Comparison of ENCODE assay signal across 29 cellular contexts in the genomic region with DNA sequence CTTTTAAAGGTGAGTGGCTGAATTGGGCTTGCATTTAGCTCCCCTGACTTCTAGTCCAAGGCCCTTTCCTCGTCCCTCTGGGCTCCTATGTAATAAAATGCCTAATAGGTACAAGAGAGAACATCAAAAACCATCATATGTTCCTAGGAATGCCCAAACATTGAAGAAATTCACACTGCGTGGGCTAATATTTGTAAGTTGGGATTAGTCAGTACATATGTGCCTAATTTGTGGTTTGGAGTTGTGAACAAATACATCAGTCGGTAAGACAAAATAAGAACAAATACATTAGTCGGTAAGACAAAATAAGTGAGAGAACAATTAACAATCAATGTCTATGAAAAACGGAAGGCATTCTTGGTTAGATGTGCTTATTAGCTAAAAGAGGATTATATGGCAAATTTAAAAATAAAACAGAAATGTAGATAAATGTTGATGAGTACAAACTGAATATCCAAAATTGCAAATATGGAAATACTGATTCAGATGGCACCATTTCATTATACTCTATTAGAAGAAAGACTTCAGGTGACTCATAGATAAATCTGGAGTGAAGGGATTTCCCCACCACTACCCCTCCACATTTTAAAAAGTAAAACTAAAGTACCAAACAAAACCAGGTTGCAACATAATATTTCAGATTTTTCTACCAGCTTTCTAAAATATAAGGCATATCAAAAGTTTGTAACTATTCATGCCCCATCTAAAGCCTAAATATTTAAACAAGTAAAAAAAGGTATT.
A peak's percentile ranks its signal among the peaks of the same experiment; 100 is the strongest.
DNase-seq lines count a peak whose midpoint lies in the region; FAIRE-seq and TF ChIP-seq lines count a peak whose summit lies in the region.
"Had no signal": no experiment of that assay in that cellular context is flagged by ENCODE, and none has a peak within 500 bp of the region (broad histone marks: within the 10 kb centered on the region; RNA-seq: fewer than 3 reads in every experiment).

No MANE protein-coding gene starts in this region.

- intact Hi-C loops in activated CD4-positive, alpha-beta memory T cell treated with anti-CD3 and anti-CD28 coated beads for 36 hours (cut with micrococcal nuclease), result loop anchor here (1.0 kb wide), 1 partner anchor 317 kb away; no protein-coding TSS in a partner anchor

- CTCF ChIA-PET in activated CD4-positive, alpha-beta memory T cell treated with anti-CD3 and anti-CD28 coated beads for 36 hours (lab: Charles Lee), result no interaction called here
- CTCF ChIA-PET in activated CD4-positive, alpha-beta memory T cell treated with anti-CD3 and anti-CD28 coated beads, Interleukin-2, amount 10 ng/mL, durations not matched to agents 7 days and 5 days (lab: Charles Lee), result no interaction called here

- peak overlapping the region; percentile 93 for H3K4me2 ChIP-seq in OCI-LY3 (ENCODE audit: low read length)
- H3K4me2 ChIP-seq: hepatocyte had no signal

- H3K4me1 ChIP-seq in OCI-LY3 (ENCODE audit: low read length), result peaks cover 44% of the 10 kb centered on the region
- H3K4me1 ChIP-seq: BE2C had no signal

- H3K27me3 ChIP-seq in OCI-LY3 (ENCODE audit: low read depth, low read length), result no peaks in the 10 kb centered on the region
- H3K27me3 ChIP-seq: BE2C, hepatocyte, ovary, right atrium auricular region, spleen had no signal

- no peaks in the 10 kb centered on the region for H3K27me3 Mint-ChIP-seq in activated CD4-positive, alpha-beta memory T cell treated with anti-CD3 and anti-CD28 coated beads for 36 hours
- no peaks in the 10 kb centered on the region for H3K27me3 Mint-ChIP-seq in activated CD4-positive, alpha-beta memory T cell treated with anti-CD3 and anti-CD28 coated beads, Interleukin-2, amount 10 ng/mL, durations not matched to agents 7 days and 5 days
- H3K27me3 Mint-ChIP-seq in osteocyte (ENCODE audit: unreplicated experiment), result no peaks in the 10 kb centered on the region
- H3K27me3 Mint-ChIP-seq: central memory CD8-positive, alpha-beta T cell; naive thymus-derived CD4-positive, alpha-beta T cell had no signal

- TF ChIP-seq CTCF in OCI-LY3 (IDR thresholded peaks at IDR 0.05; ENCODE audit: low read depth, low read length), result no peak
- no peak for TF ChIP-seq CTCF in osteocyte (IDR thresholded peaks at IDR 0.05)

- peak overlapping the region; percentile 88 for H3K27ac ChIP-seq in OCI-LY3 (ENCODE audit: low read length)
- H3K27ac ChIP-seq: hepatocyte, ovary, right atrium auricular region, SK-N-MC, VCaP had no signal

- H4K20me1 ChIP-seq in OCI-LY3 (ENCODE audit: insufficient read depth, low read length), result no peaks in the 10 kb centered on the region

- H3K79me2 ChIP-seq in OCI-LY3 (ENCODE audit: low read length), result no peaks in the 10 kb centered on the region
- H3K79me2 ChIP-seq: hepatocyte had no signal

- peak overlapping the region; percentile 6 for H3K4me3 Mint-ChIP-seq in activated CD4-positive, alpha-beta memory T cell treated with anti-CD3 and anti-CD28 coated beads for 36 hours
- H3K4me3 Mint-ChIP-seq in activated CD4-positive, alpha-beta memory T cell treated with anti-CD3 and anti-CD28 coated beads, Interleukin-2, amount 10 ng/mL, durations not matched to agents 7 days and 5 days, result no peak overlapping the region
- H3K4me3 Mint-ChIP-seq in osteocyte (ENCODE audit: unreplicated experiment), result no peak overlapping the region
- H3K4me3 Mint-ChIP-seq: central memory CD8-positive, alpha-beta T cell; immature natural killer cell; naive thymus-derived CD4-positive, alpha-beta T cell had no signal

- H3K36me3 Mint-ChIP-seq in activated CD4-positive, alpha-beta memory T cell treated with anti-CD3 and anti-CD28 coated beads for 36 hours, result peaks cover 2% of the 10 kb centered on the region
- peaks cover 22% of the 10 kb centered on the region for H3K36me3 Mint-ChIP-seq in activated CD4-positive, alpha-beta memory T cell treated with anti-CD3 and anti-CD28 coated beads, Interleukin-2, amount 10 ng/mL, durations not matched to agents 7 days and 5 days (ENCODE audit: low read depth)
- H3K36me3 Mint-ChIP-seq in osteocyte (ENCODE audit: unreplicated experiment), result peaks cover 3% of the 10 kb centered on the region

- FAIRE-seq in GM12891 (lab: Jason Lieb, UNC), result peak; percentile 41
- FAIRE-seq: A204.1, astrocyte, GM12892 had no signal

- H3K4me1 Mint-ChIP-seq in activated CD4-positive, alpha-beta memory T cell treated with anti-CD3 and anti-CD28 coated beads for 36 hours (ENCODE audit: low read depth), result peaks cover 34% of the 10 kb centered on the region
- H3K4me1 Mint-ChIP-seq in activated CD4-positive, alpha-beta memory T cell treated with anti-CD3 and anti-CD28 coated beads, Interleukin-2, amount 10 ng/mL, durations not matched to agents 7 days and 5 days, result peaks cover 30% of the 10 kb centered on the region
- peaks cover 7% of the 10 kb centered on the region for H3K4me1 Mint-ChIP-seq in osteocyte (ENCODE audit: unreplicated experiment)
- H3K4me1 Mint-ChIP-seq: immature natural killer cell had no signal

- H3K9ac ChIP-seq in OCI-LY3 (ENCODE audit: low read length), result peak overlapping the region; percentile 74

- peak overlapping the region; percentile 42 for H3K27ac Mint-ChIP-seq in activated CD4-positive, alpha-beta memory T cell treated with anti-CD3 and anti-CD28 coated beads for 36 hours
- H3K27ac Mint-ChIP-seq in activated CD4-positive, alpha-beta memory T cell treated with anti-CD3 and anti-CD28 coated beads, Interleukin-2, amount 10 ng/mL, durations not matched to agents 7 days and 5 days, result no peak overlapping the region
- no peak overlapping the region for H3K27ac Mint-ChIP-seq in osteocyte (ENCODE audit: unreplicated experiment)
- H3K27ac Mint-ChIP-seq: immature natural killer cell; naive thymus-derived CD4-positive, alpha-beta T cell had no signal

- H3K36me3 ChIP-seq in OCI-LY3 (replicated peaks; ENCODE audit: low read depth, low read length), result no peaks in the 10 kb centered on the region
- H3K36me3 ChIP-seq: BE2C, ovary, right atrium auricular region, spleen had no signal

- H2AFZ ChIP-seq in OCI-LY3 (ENCODE audit: low read depth, low read length), result peak overlapping the region; percentile 50; the same call in 1 of the 2 replicates
- H2AFZ ChIP-seq: hepatocyte had no signal

- POLR2A ChIA-PET in activated CD4-positive, alpha-beta memory T cell treated with anti-CD3 and anti-CD28 coated beads for 36 hours (lab: Charles Lee), result no interaction called here
- POLR2A ChIA-PET in activated CD4-positive, alpha-beta memory T cell treated with anti-CD3 and anti-CD28 coated beads, Interleukin-2, amount 10 ng/mL, durations not matched to agents 7 days and 5 days (lab: Charles Lee), result interaction anchor here (1.1 kb wide), 1 partner anchor 137 kb away, joined by 3 read pairs; no protein-coding TSS in a partner anchor

- no peaks in the 10 kb centered on the region for H3K9me3 ChIP-seq in OCI-LY3 (ENCODE audit: insufficient read depth, low read length)
- H3K9me3 ChIP-seq: BE2C, ovary, right atrium auricular region, spleen had no signal

- no peaks in the 10 kb centered on the region for H3K9me3 Mint-ChIP-seq in activated CD4-positive, alpha-beta memory T cell treated with anti-CD3 and anti-CD28 coated beads for 36 hours
- peaks cover 2% of the 10 kb centered on the region for H3K9me3 Mint-ChIP-seq in activated CD4-positive, alpha-beta memory T cell treated with anti-CD3 and anti-CD28 coated beads, Interleukin-2, amount 10 ng/mL, durations not matched to agents 7 days and 5 days
- H3K9me3 Mint-ChIP-seq in osteocyte (ENCODE audit: unreplicated experiment), result no peaks in the 10 kb centered on the region
- H3K9me3 Mint-ChIP-seq: central memory CD8-positive, alpha-beta T cell; immature natural killer cell; naive thymus-derived CD4-positive, alpha-beta T cell had no signal

- no peak for TF ChIP-seq POLR2A in GM12891 (IDR thresholded peaks at IDR 0.05; ENCODE audit: low read depth, low read length)

- peak overlapping the region; percentile 68 for H3K4me3 ChIP-seq in OCI-LY3 (ENCODE audit: low read length)
- H3K4me3 ChIP-seq: hepatocyte, ovary, right atrium auricular region, SK-N-MC, spleen had no signal

- DNase-seq in activated CD4-positive, alpha-beta memory T cell treated with anti-CD3 and anti-CD28 coated beads for 36 hours, result no peak
- DNase-seq in activated CD4-positive, alpha-beta memory T cell treated with anti-CD3 and anti-CD28 coated beads, Interleukin-2, amount 10 ng/mL, durations not matched to agents 7 days and 5 days, result no peak
- no peak for DNase-seq in GM12891 (ENCODE audit: insufficient read length, low spot score)
- DNase-seq in fibroblast of gingiva (ENCODE audit: low read depth), result peak; percentile 17
- no peak for DNase-seq in osteocyte (ENCODE audit: extremely low spot score, unreplicated experiment)
- no peak for DNase-seq in NAMALWA (ENCODE audit: low spot score)
- no peak for DNase-seq in SKM-1 (lab: John Stamatoyannopoulos, UW; ENCODE audit: unreplicated experiment)
- DNase-seq: activated gamma-delta T cell; BE2C; COR-L47; DMS79; foreskin melanocyte; immature natural killer cell; KBM-7; naive thymus-derived CD4-positive, alpha-beta T cell; NCI-H69; ovary; spleen; stimulated activated CD4-positive, alpha-beta T cell treated with anti-CD3 and anti-CD28 coated beads, Interleukin-4, amount 100 ng/mL, for 1 hour; trophoblast cell had no signal

TF ChIP-seq in GM12891, 5 proteins besides CTCF, POLR2A, EP300 and RAD21:
- TF ChIP-seq PAX5 (IDR thresholded peaks at IDR 0.05; ENCODE audit: insufficient read depth, low read length, severe bottlenecking) (no peak), TAF1 (IDR thresholded peaks at IDR 0.05; ENCODE audit: low read depth, low read length) (no peak), POLR2AphosphoS5 (IDR thresholded peaks at IDR 0.05; ENCODE audit: low read depth, low read length) (no peak), SPI1 (IDR thresholded peaks at IDR 0.05; ENCODE audit: low read depth, low read length) (no peak), POU2F2 (IDR thresholded peaks at IDR 0.05; ENCODE audit: low read depth, low read length) (no peak)
